ENCODE assay signal across 8 cellular contexts in the genomic region with DNA sequence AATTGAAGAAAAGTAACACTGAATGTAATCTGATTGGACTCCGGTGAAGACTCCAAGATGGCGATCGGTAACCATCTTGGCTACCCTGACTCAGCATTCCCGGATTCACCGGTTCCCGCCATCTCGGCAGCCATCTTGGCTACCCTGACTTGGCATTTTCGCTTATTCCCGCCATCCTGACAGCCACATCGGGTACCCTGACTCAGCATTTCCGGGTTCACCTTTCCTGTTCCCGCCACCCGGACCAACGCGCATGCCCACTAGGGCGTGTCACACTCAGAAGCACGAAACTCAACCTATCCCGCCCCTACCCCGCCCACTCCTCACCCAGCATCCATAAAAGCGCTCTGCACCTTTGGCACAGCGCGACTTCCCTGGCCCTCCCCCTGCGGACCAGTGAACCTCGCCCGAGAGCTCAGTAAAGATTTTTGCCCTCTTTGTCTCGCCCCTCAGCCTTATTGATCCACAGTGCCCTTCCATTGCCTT. TPM values are rescaled to one million over a fixed set of nuclear protein-coding genes. Genes with fewer than 3 reads are reported as not detected.
A peak's percentile ranks its signal among the peaks of the same experiment; 100 is the strongest.
DNase-seq lines count a peak whose midpoint lies in the region; ATAC-seq and TF ChIP-seq lines count a peak whose summit lies in the region.

No MANE protein-coding gene starts in this region.

- ATAC-seq in omental fat pad (ENCODE audit: low FRiP score) (peak; percentile 67), aorta (ENCODE audit: low FRiP score) (no peak), HG03439 (IDR thresholded peaks at IDR 0.05; ENCODE audit: unreplicated experiment) (no peak), GM18858 (IDR thresholded peaks at IDR 0.05; ENCODE audit: unreplicated experiment) (no peak)

- H3K9me3 Mint-ChIP-seq in H9 = no peaks in the 10 kb centered on the region
- H3K9me3 Mint-ChIP-seq in activated T-helper 1 cell treated with anti-CD3 and anti-CD28 coated beads, Interleukin-12 subunit alpha, Interleukin-12 subunit beta, Interleukin-2, Interleukin-4 antibody, amounts not matched to agents 30 ng/mL and 10 ng/mL and 1 ng/mL, durations not matched to agents 14 hours and 24 hours and 36 hours = peaks cover 3% of the 10 kb centered on the region

- H2BK12ac ChIP-seq in H9 (ENCODE audit: insufficient read length, low read depth, low read length) = no peak overlapping the region

- WGBS in H9 (ENCODE audit: extremely low coverage, insufficient read length, low lambda C conversion rate) = no CpG with 5 or more reads among the region's 26 CpGs
- 30 to 47% methylated on average over 26 of the region's 26 CpGs for WGBS in aorta, 2 donors

- intact Hi-C loops in activated T-helper 1 cell treated with anti-CD3 and anti-CD28 coated beads, Interleukin-12 subunit alpha, Interleukin-12 subunit beta, Interleukin-2, Interleukin-4 antibody, amounts not matched to agents 30 ng/mL and 10 ng/mL and 1 ng/mL, durations not matched to agents 14 hours and 24 hours and 36 hours (cut with micrococcal nuclease) = loop anchor here (10.0 kb wide), 1 partner anchor 143 kb away; a partner anchor contains a TSS
- intact Hi-C loops in aorta (cut with DNase I) = no loop called here

- H3T11ph ChIP-seq in H9 (ENCODE audit: low read length) = no peak overlapping the region

- H3K36me3 Mint-ChIP-seq in H9 (ENCODE audit: insufficient read depth in 1 of 3, low read depth in 3 of 3) = peaks cover 18 to 35% (median 19%) of the 10 kb centered on the region in 3 experiments
- H3K36me3 Mint-ChIP-seq in activated T-helper 1 cell treated with anti-CD3 and anti-CD28 coated beads, Interleukin-12 subunit alpha, Interleukin-12 subunit beta, Interleukin-2, Interleukin-4 antibody, amounts not matched to agents 30 ng/mL and 10 ng/mL and 1 ng/mL, durations not matched to agents 14 hours and 24 hours and 36 hours (ENCODE audit: low read depth) = peaks cover 36% of the 10 kb centered on the region

- peaks cover 3% of the 10 kb centered on the region for H3K79me1 ChIP-seq in H9 (ENCODE audit: insufficient read depth, low read depth, low read length, poor library complexity, severe bottlenecking)

- no peak overlapping the region for H3K18ac ChIP-seq in H9 (ENCODE audit: insufficient read length, low read depth, low read length)

- no peak overlapping the region for H2BK5ac ChIP-seq in H9 (ENCODE audit: insufficient read length, low read length)

- H3K36me3 ChIP-seq in aorta (ENCODE audit: control insufficient read depth in 1 of 2, insufficient read depth in 2 of 2, low read length in 1 of 2) = no peaks in the 10 kb centered on the region

- no peak overlapping the region for H3K14ac ChIP-seq in H9 (ENCODE audit: insufficient read depth, low read length)

- no peaks in the 10 kb centered on the region for H4K20me1 ChIP-seq in H9 (ENCODE audit: control insufficient read depth, insufficient read depth, insufficient read length)

- H3K9me3 ChIP-seq in H9 (ENCODE audit: control insufficient read depth, low read depth, low read length) = no peaks in the 10 kb centered on the region
- no peaks in the 10 kb centered on the region for H3K9me3 ChIP-seq in aorta (ENCODE audit: control insufficient read depth, low read length)

- H3K4me3 ChIP-seq in fibroblast of pulmonary artery (replicated peaks; ENCODE audit: low read depth, low read length) (peak overlapping the region; percentile 8), aorta (ENCODE audit: low read length in 2 of 2) (no peak overlapping the region)

- H2BK120ac ChIP-seq in H9 (ENCODE audit: low read depth, low read length, poor library complexity, severe bottlenecking) = no peak overlapping the region

- DNase-seq in H9 = peak; percentile 94
- DNase-seq in activated T-helper 1 cell treated with anti-CD3 and anti-CD28 coated beads, Interleukin-12 subunit alpha, Interleukin-12 subunit beta, Interleukin-2, Interleukin-4 antibody, amounts not matched to agents 30 ng/mL and 10 ng/mL and 1 ng/mL, durations not matched to agents 14 hours and 24 hours and 36 hours (ENCODE audit: low spot score) = peak; percentile 57
- DNase-seq in fibroblast of pulmonary artery (ENCODE audit: low read depth) = peak; percentile 71
- peak; percentile 74 for DNase-seq in omental fat pad (ENCODE audit: low spot score)
- DNase-seq in aorta = peak; percentile 82 to 89
- DNase-seq in NCI-H82 (lab: John Stamatoyannopoulos, UW) = no peak

- H3K27me3 ChIP-seq in H9 (ENCODE audit: insufficient read depth, low read length) (no peaks in the 10 kb centered on the region), aorta (ENCODE audit: control insufficient read depth in 1 of 2, insufficient read depth in 2 of 2, low read length in 1 of 2) (no peaks in the 10 kb centered on the region)

- no peak overlapping the region for H4K5ac ChIP-seq in H9 (ENCODE audit: insufficient read length, low read depth, low read length)

- H2BK15ac ChIP-seq in H9 (ENCODE audit: low read depth, low read length) = no peak overlapping the region

- H2AK5ac ChIP-seq in H9 (ENCODE audit: insufficient read length, low read length) = no peak overlapping the region

- H4K8ac ChIP-seq in H9 (replicated peaks; ENCODE audit: insufficient read length, low read depth, low read length) = no peak overlapping the region

- H3K27ac ChIP-seq in H9 (ENCODE audit: insufficient read length, low read depth, low read length) (no peak overlapping the region), aorta (ENCODE audit: low read depth in 1 of 2, low read length in 2 of 2) (no peak overlapping the region)

- no peak overlapping the region for H4K91ac ChIP-seq in H9 (ENCODE audit: insufficient read length, low read depth, low read length)

- H3K4me1 ChIP-seq in H9 (ENCODE audit: insufficient read depth, low read length) = no peaks in the 10 kb centered on the region; the same call in 1 of the 2 replicates
- H3K4me1 ChIP-seq in aorta (ENCODE audit: control insufficient read depth in 1 of 2, insufficient read depth in 2 of 2, low read length in 2 of 2) = no peaks in the 10 kb centered on the region

- peaks cover 8 to 28% of the 10 kb centered on the region in 2 experiments; a peak in 3 of 4 replicates for H3K4me1 Mint-ChIP-seq in H9
- peaks cover 45% of the 10 kb centered on the region for H3K4me1 Mint-ChIP-seq in activated T-helper 1 cell treated with anti-CD3 and anti-CD28 coated beads, Interleukin-12 subunit alpha, Interleukin-12 subunit beta, Interleukin-2, Interleukin-4 antibody, amounts not matched to agents 30 ng/mL and 10 ng/mL and 1 ng/mL, durations not matched to agents 14 hours and 24 hours and 36 hours (ENCODE audit: low read depth)

- H3K27me3 Mint-ChIP-seq in H9 (ENCODE audit: low read depth) = no peaks in the 10 kb centered on the region
- H3K27me3 Mint-ChIP-seq in activated T-helper 1 cell treated with anti-CD3 and anti-CD28 coated beads, Interleukin-12 subunit alpha, Interleukin-12 subunit beta, Interleukin-2, Interleukin-4 antibody, amounts not matched to agents 30 ng/mL and 10 ng/mL and 1 ng/mL, durations not matched to agents 14 hours and 24 hours and 36 hours (ENCODE audit: insufficient read depth) = no peaks in the 10 kb centered on the region

- no peaks in the 10 kb centered on the region; the same call in 1 of the 2 replicates for H3K79me2 ChIP-seq in H9 (ENCODE audit: insufficient read depth, low read length)

- no peak overlapping the region; the same call in 1 of the 2 replicates for H3K4ac ChIP-seq in H9 (ENCODE audit: low read depth, low read length)

- no peak overlapping the region for H3K4me3 Mint-ChIP-seq in H9
- peak overlapping the region; percentile 16 for H3K4me3 Mint-ChIP-seq in activated T-helper 1 cell treated with anti-CD3 and anti-CD28 coated beads, Interleukin-12 subunit alpha, Interleukin-12 subunit beta, Interleukin-2, Interleukin-4 antibody, amounts not matched to agents 30 ng/mL and 10 ng/mL and 1 ng/mL, durations not matched to agents 14 hours and 24 hours and 36 hours

- H2BK20ac ChIP-seq in H9 (ENCODE audit: low read depth, low read length, poor library complexity, severe bottlenecking) = no peak overlapping the region

- no peaks in the 10 kb centered on the region for H3K23me2 ChIP-seq in H9 (ENCODE audit: insufficient read length, low read depth, low read length, poor library complexity, severe bottlenecking)

- H3K23ac ChIP-seq in H9 (ENCODE audit: insufficient read length, low read depth, low read length) = no peak overlapping the region

- H3K4me2 ChIP-seq in H9 (ENCODE audit: insufficient read depth, insufficient read length, low read length) = no peak overlapping the region

- H3K27ac Mint-ChIP-seq in H9 = peak overlapping the region; percentile 23 to 92 (median 78); a peak in 3 of 7 replicates
- peak overlapping the region; percentile 80 for H3K27ac Mint-ChIP-seq in activated T-helper 1 cell treated with anti-CD3 and anti-CD28 coated beads, Interleukin-12 subunit alpha, Interleukin-12 subunit beta, Interleukin-2, Interleukin-4 antibody, amounts not matched to agents 30 ng/mL and 10 ng/mL and 1 ng/mL, durations not matched to agents 14 hours and 24 hours and 36 hours

- H3K9ac ChIP-seq in H9 (ENCODE audit: extremely low read depth, insufficient read length, low read length) = no peak overlapping the region

- TF ChIP-seq CTCF in H9 (conservative IDR thresholded peaks at IDR 0.05) (no peak), fibroblast of pulmonary artery (IDR thresholded peaks at IDR 0.05; ENCODE audit: low read length, missing control alignments) (no peak), omental fat pad (IDR thresholded peaks at IDR 0.05) (no peak)

- no peak overlapping the region for H2AFZ ChIP-seq in H9 (ENCODE audit: low read length)

- no peak overlapping the region for H3K56ac ChIP-seq in H9 (ENCODE audit: insufficient read length, low read depth, low read length)

RNA-seq across cellular contexts. Expression of a gene that starts 17.2 kb away (rescaled TPM):
- total RNA-seq in H9 (2021) = 70.5 and 73.5 TPM in 2 replicates
- 60.2 and 62.3 TPM in 2 replicates for total RNA-seq in activated T-helper 1 cell treated with anti-CD3 and anti-CD28 coated beads, Interleukin-12 subunit alpha, Interleukin-12 subunit beta, Interleukin-2, Interleukin-4 antibody, amounts not matched to agents 30 ng/mL and 10 ng/mL and 1 ng/mL, durations not matched to agents 14 hours and 24 hours and 36 hours
- total RNA-seq in omental fat pad = 10 to 100 TPM; 71.1 to 92.0 (median 89.1) TPM
- 10 to 100 TPM; 48.1 to 52.2 TPM for total RNA-seq in aorta
- 10 to 100 TPM; 22.7 to 39.7 TPM for polyA plus RNA-seq in aorta
